In the genomic region with DNA sequence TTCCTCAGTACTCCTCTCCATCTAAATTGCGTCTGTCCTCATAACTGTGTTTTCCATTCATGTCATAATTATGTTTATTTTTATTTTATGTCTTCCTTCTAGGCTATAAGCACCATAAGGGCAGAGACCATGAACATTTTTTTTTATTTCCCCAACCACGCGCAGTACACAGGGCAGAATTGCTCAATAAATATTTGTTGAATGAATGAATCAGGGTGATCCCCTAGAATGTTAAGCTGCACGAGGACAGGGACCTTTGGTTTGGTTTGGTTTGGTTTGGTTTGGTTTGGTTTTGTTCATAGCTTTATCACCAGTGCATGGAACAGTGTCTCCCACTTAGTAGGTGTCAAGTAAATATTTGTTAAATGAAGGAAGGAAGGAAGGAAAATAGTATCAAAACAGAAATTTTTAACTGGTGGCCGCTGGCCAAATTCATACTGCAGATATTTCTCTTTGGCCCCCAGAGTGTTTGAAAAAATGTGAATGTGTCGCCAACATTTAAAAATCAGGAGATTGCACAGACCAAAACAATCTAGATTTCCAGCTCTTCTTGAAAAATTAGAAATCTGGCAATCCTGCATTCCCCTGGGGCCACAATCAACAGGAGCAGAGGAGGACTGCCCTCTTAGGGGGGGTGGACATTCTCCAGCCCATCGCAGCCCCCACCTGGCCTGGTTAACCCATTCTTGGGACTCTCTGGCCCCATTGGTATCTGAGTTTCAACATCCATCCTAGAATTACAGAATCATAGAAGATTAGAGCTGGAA, we compare ENCODE assay signal across 19 cellular contexts.
DNase-seq lines count a peak whose midpoint lies in the region; ATAC-seq and TF ChIP-seq lines count a peak whose summit lies in the region.
"Had no signal": no experiment of that assay in that cellular context is flagged by ENCODE, and none has a peak within 500 bp of the region (broad histone marks: within the 10 kb centered on the region; RNA-seq: fewer than 3 reads in every experiment).

No MANE protein-coding gene starts in this region.

- peaks cover 0 to 25% (median 7%) of the 10 kb centered on the region in 12 donors for H3K4me1 ChIP-seq in heart left ventricle
- no peaks in the 10 kb centered on the region for H3K4me1 ChIP-seq in trophoblast cell (ENCODE audit: control insufficient read depth in 1 of 2, insufficient read depth in 2 of 2, low read length in 2 of 2)
- no peaks in the 10 kb centered on the region for H3K4me1 ChIP-seq in spleen
- H3K4me1 ChIP-seq: A549 had no signal

- no peak for TF ChIP-seq POLR2A in heart left ventricle (IDR thresholded peaks at IDR 0.05)
- TF ChIP-seq POLR2A in spleen (IDR thresholded peaks at IDR 0.05): no peak

- no peak overlapping the region for H2AK5ac ChIP-seq in trophoblast cell (ENCODE audit: low read length)

- no peak overlapping the region for H3K27ac Mint-ChIP-seq in stimulated activated effector memory CD8-positive, alpha-beta T cell treated with anti-CD3 and anti-CD28 coated beads, Interleukin-12 subunit alpha, Interleukin-12 subunit beta, amount 100 ng/mL, for 72 hours
- H3K27ac Mint-ChIP-seq: activated naive CD8-positive, alpha-beta T cell; brain; dendritic cell treated with granulocyte-macrophage colony-stimulating factor and Interleukin-4, amounts not matched to agents 40 ng/mL and 50 ng/mL, for 4 days had no signal

- H3K79me2 ChIP-seq in trophoblast cell (ENCODE audit: control insufficient read depth, insufficient read depth, low read length, poor library complexity): no peaks in the 10 kb centered on the region

- ATAC-seq in heart left ventricle (peak in 3 of 4 donors; percentile 24 to 59 (median 58)), sciatic nerve (peak; percentile 90)
- no peak for ATAC-seq in stimulated activated effector memory CD8-positive, alpha-beta T cell treated with anti-CD3 and anti-CD28 coated beads, Interleukin-12 subunit alpha, Interleukin-12 subunit beta, amount 100 ng/mL, for 72 hours
- ATAC-seq: A549 had no signal

- H3K18ac ChIP-seq in trophoblast cell (ENCODE audit: low read length): no peak overlapping the region

- peaks cover 0 to 4% (median 0%) of the 10 kb centered on the region in 9 donors for H3K27me3 ChIP-seq in heart left ventricle
- no peaks in the 10 kb centered on the region for H3K27me3 ChIP-seq in trophoblast cell (ENCODE audit: insufficient read depth, low read length)
- peaks cover 0 to 27% (median 0%) of the 10 kb centered on the region in 7 donors for H3K27me3 ChIP-seq in spleen (replicated peaks in 1 of 7)
- H3K27me3 ChIP-seq in dorsolateral prefrontal cortex: peaks cover 0 to 14% (median 0%) of the 10 kb centered on the region in 45 donors

- no peak overlapping the region for H2BK120ac ChIP-seq in trophoblast cell (ENCODE audit: insufficient read depth, low read length, poor library complexity)

- no peak overlapping the region for H4K8ac ChIP-seq in trophoblast cell (ENCODE audit: low read depth, low read length)

- intact Hi-C loops in heart left ventricle (cut with DNase I) (no loop called here), sciatic nerve (cut with DNase I) (no loop called here), spleen (cut with DNase I; ENCODE audit: low total_unique reads) (no loop called here), dorsolateral prefrontal cortex (cut with DNase I) (no loop called here)

- H3K4me3 Mint-ChIP-seq in stimulated activated effector memory CD8-positive, alpha-beta T cell treated with anti-CD3 and anti-CD28 coated beads, Interleukin-12 subunit alpha, Interleukin-12 subunit beta, amount 100 ng/mL, for 72 hours: no peak overlapping the region
- H3K4me3 Mint-ChIP-seq: activated naive CD8-positive, alpha-beta T cell; brain; CD14-positive monocyte; dendritic cell treated with granulocyte-macrophage colony-stimulating factor and Interleukin-4, amounts not matched to agents 40 ng/mL and 50 ng/mL, for 4 days; neural crest cell had no signal

- H3K36me3 ChIP-seq in heart left ventricle: no peaks in the 10 kb centered on the region
- H3K36me3 ChIP-seq in trophoblast cell (ENCODE audit: control insufficient read depth in 1 of 2, insufficient read depth in 2 of 2, low read length in 2 of 2): peaks cover 0 to 7% of the 10 kb centered on the region in 2 experiments
- no peaks in the 10 kb centered on the region for H3K36me3 ChIP-seq in spleen

- no peak overlapping the region for H3K14ac ChIP-seq in trophoblast cell (ENCODE audit: low read length)

- no peaks in the 10 kb centered on the region for H3K36me3 Mint-ChIP-seq in stimulated activated effector memory CD8-positive, alpha-beta T cell treated with anti-CD3 and anti-CD28 coated beads, Interleukin-12 subunit alpha, Interleukin-12 subunit beta, amount 100 ng/mL, for 72 hours
- H3K36me3 Mint-ChIP-seq: CD14-positive monocyte had no signal

- H2AFZ ChIP-seq in trophoblast cell (ENCODE audit: insufficient read depth, low read length, poor library complexity): no peak overlapping the region

- H4K91ac ChIP-seq in trophoblast cell (ENCODE audit: low read depth, low read length): no peak overlapping the region

- H3K4me3 ChIP-seq in heart left ventricle (no peak overlapping the region), trophoblast cell (ENCODE audit: low read depth, low read length) (no peak overlapping the region), spleen (no peak overlapping the region), dorsolateral prefrontal cortex (no peak overlapping the region)
- H3K4me3 ChIP-seq: A549, stomach had no signal

- H3K79me1 ChIP-seq in trophoblast cell (ENCODE audit: low read length): no peaks in the 10 kb centered on the region

- H2BK5ac ChIP-seq in trophoblast cell (ENCODE audit: low read depth, low read length, poor library complexity): no peak overlapping the region

- H3K9me3 ChIP-seq in heart left ventricle (peaks cover 0 to 32% (median 13%) of the 10 kb centered on the region in 12 donors), trophoblast cell (ENCODE audit: insufficient read depth, low read depth, low read length) (peaks cover 3% of the 10 kb centered on the region), spleen (peaks cover 0 to 63% (median 34%) of the 10 kb centered on the region in 8 donors)

- no peak overlapping the region for H3K9ac ChIP-seq in trophoblast cell (ENCODE audit: low read length)

- TF ChIP-seq CTCF in heart left ventricle (IDR thresholded peaks at IDR 0.05) (no peak), spleen (IDR thresholded peaks at IDR 0.05 in 8 of 11, conservative IDR thresholded peaks at IDR 0.05 in 3 of 11) (no peak), dorsolateral prefrontal cortex (IDR thresholded peaks at IDR 0.05 in 54 of 56, conservative IDR thresholded peaks at IDR 0.05 in 2 of 56; ENCODE audit: low read depth in 1 of 56, partially characterized antibody in 56 of 56) (no peak)

- no peak overlapping the region for H3K4ac ChIP-seq in trophoblast cell (ENCODE audit: low read depth, low read length)

- H3K9me3 Mint-ChIP-seq in stimulated activated effector memory CD8-positive, alpha-beta T cell treated with anti-CD3 and anti-CD28 coated beads, Interleukin-12 subunit alpha, Interleukin-12 subunit beta, amount 100 ng/mL, for 72 hours: peaks cover 13% of the 10 kb centered on the region

- H3K27ac ChIP-seq in heart left ventricle (peak overlapping the region in 1 of 12 donors; percentile 23), trophoblast cell (ENCODE audit: low read depth, low read length) (no peak overlapping the region), spleen (no peak overlapping the region), dorsolateral prefrontal cortex (no peak overlapping the region)
- H3K27ac ChIP-seq: A549, stomach had no signal

- H3K4me1 Mint-ChIP-seq in stimulated activated effector memory CD8-positive, alpha-beta T cell treated with anti-CD3 and anti-CD28 coated beads, Interleukin-12 subunit alpha, Interleukin-12 subunit beta, amount 100 ng/mL, for 72 hours: no peaks in the 10 kb centered on the region
- H3K4me1 Mint-ChIP-seq: brain, CD14-positive monocyte, neural crest cell had no signal

- H2BK12ac ChIP-seq in trophoblast cell (ENCODE audit: low read length): no peak overlapping the region

- no peak overlapping the region for H3K4me2 ChIP-seq in trophoblast cell (ENCODE audit: low read length)
- H3K4me2 ChIP-seq: A549 had no signal

- H4K12ac ChIP-seq in trophoblast cell (ENCODE audit: low read depth, low read length): no peak overlapping the region

- DNase-seq in AG08395 (ENCODE audit: low spot score): peak; percentile 44
- peak; percentile 24 for DNase-seq in amniotic epithelial cell (ENCODE audit: low read depth)
- DNase-seq in heart left ventricle: peak in 2 of 5 donors; percentile 47 to 58
- no peak for DNase-seq in sciatic nerve (ENCODE audit: low spot score)
- DNase-seq in stimulated activated effector memory CD8-positive, alpha-beta T cell treated with anti-CD3 and anti-CD28 coated beads, Interleukin-12 subunit alpha, Interleukin-12 subunit beta, amount 100 ng/mL, for 72 hours (ENCODE audit: low spot score in 2 of 2): no peak
- no peak for DNase-seq in trophoblast cell
- no peak for DNase-seq in spleen
- DNase-seq in dorsolateral prefrontal cortex: no peak
- DNase-seq: NCI-H1105 treated with DMSO at 0.1 percent for 48 hours; NCI-H2081 treated with DMSO at 0.1 percent for 48 hours; NCI-H510A treated with DMSO at 0.1 percent for 48 hours; stimulated activated CD4-positive, alpha-beta T cell treated with anti-CD3 and anti-CD28 coated beads, Interleukin-4, amount 100 ng/mL, for 4 hours; stomach had no signal

- no peak overlapping the region for H3K23ac ChIP-seq in trophoblast cell (ENCODE audit: low read length)

- 49 to 58% (median 56%) methylated on average over 7 of the region's 7 CpGs for WGBS in heart left ventricle, 4 donors
- WGBS in trophoblast cell (ENCODE audit: extremely low coverage, insufficient coverage, insufficient read length): no CpG with 5 or more reads among the region's 7 CpGs
- 63 to 81% (median 74%) methylated on average over 7 of the region's 7 CpGs for WGBS in spleen, 5 donors

Comparison
In these comparisons a context has a peak if more than half of its experiments do, and no peak if none do; other contexts are left out.
1. DNase-seq: peak in AG08395 (single experiment) and amniotic epithelial cell (single experiment); none in sciatic nerve (single experiment), stimulated activated effector memory CD8-positive, alpha-beta T cell treated with anti-CD3 and anti-CD28 coated beads, Interleukin-12 subunit alpha, Interleukin-12 subunit beta, amount 100 ng/mL, for 72 hours (0 of 2), trophoblast cell (0 of 2), spleen (single experiment) and dorsolateral prefrontal cortex (0 of 10).